In genomic region chr4:73589887-73590801, GRCh38 we compare ENCODE assay signal across 9 cellular contexts. TPM values are rescaled to one million over a fixed set of nuclear protein-coding genes. Genes with fewer than 3 reads are reported as not detected.
DNase-seq lines count a peak whose midpoint lies in the region; ATAC-seq and TF ChIP-seq lines count a peak whose summit lies in the region.
"Had no signal": no experiment of that assay in that cellular context is flagged by ENCODE, and none has a peak within 500 bp of the region (broad histone marks: within the 10 kb centered on the region; RNA-seq: fewer than 3 reads in every experiment).

No MANE protein-coding gene starts in this region.

- DNase-seq in NCI-H2171 treated with DMSO at 0.1 percent for 48 hours (lab: John Stamatoyannopoulos, UW) (peak; percentile 31), NCI-H2171 (lab: John Stamatoyannopoulos, UW) (no peak), RPMI8226 (peak; percentile 39), suprapubic skin (ENCODE audit: low spot score in 2 of 2) (no peak), neuronal stem cell (ENCODE audit: low spot score) (no peak), cerebellum (ENCODE audit: low spot score) (no peak)
- DNase-seq in activated CD4-positive, alpha-beta T cell treated with anti-CD3 and anti-CD28 coated beads, Interleukin-2, amount 50 U/mL, for 1 hour: no peak

- TF ChIP-seq POLR2A in suprapubic skin (IDR thresholded peaks at IDR 0.05): no peak

- no peak overlapping the region for H3K4me3 ChIP-seq in suprapubic skin
- H3K4me3 ChIP-seq in neuronal stem cell (ENCODE audit: low read length in 2 of 2): no peak overlapping the region

- H2BK15ac ChIP-seq in neuronal stem cell (ENCODE audit: low read length): no peak overlapping the region

- no peaks in the 10 kb centered on the region for H3K79me1 ChIP-seq in neuronal stem cell (ENCODE audit: low read depth, low read length)

- WGBS in suprapubic skin: 29% methylated on average over 5 of the region's 5 CpGs
- WGBS in neuronal stem cell (ENCODE audit: extremely low coverage in 2 of 2, insufficient read length in 2 of 2, insufficient replicate concordance in 1 of 2), 2 donors: no CpG with 5 or more reads among the region's 5 CpGs

- H3K4ac ChIP-seq in neuronal stem cell (ENCODE audit: low read length): no peak overlapping the region

- H2BK5ac ChIP-seq in neuronal stem cell (ENCODE audit: low read length): no peak overlapping the region

- H3K4me1 ChIP-seq in suprapubic skin (peaks cover 23% of the 10 kb centered on the region), neuronal stem cell (ENCODE audit: control insufficient read depth in 2 of 2, insufficient read depth in 1 of 2, low read depth in 1 of 2, low read length in 2 of 2) (peaks cover 0 to 3% of the 10 kb centered on the region in 2 donors)

- H3K36me3 ChIP-seq in suprapubic skin (no peaks in the 10 kb centered on the region), neuronal stem cell (replicated peaks in 1 of 2; ENCODE audit: control insufficient read depth in 2 of 2, insufficient read depth in 2 of 2, low read length in 2 of 2) (no peaks in the 10 kb centered on the region)

- H2AFZ ChIP-seq in neuronal stem cell (ENCODE audit: low read length): no peak overlapping the region

- H3K27me3 ChIP-seq in suprapubic skin (no peaks in the 10 kb centered on the region), neuronal stem cell (ENCODE audit: control insufficient read depth in 3 of 3, insufficient read depth in 3 of 3, low read depth in 1 of 3, low read length in 3 of 3) (no peaks in the 10 kb centered on the region)

- no peak overlapping the region for H3K4me2 ChIP-seq in neuronal stem cell (ENCODE audit: insufficient read depth, low read length, poor library complexity, severe bottlenecking)

- no peak overlapping the region for H2BK120ac ChIP-seq in neuronal stem cell (ENCODE audit: low read depth, low read length)

- peak; percentile 86 for ATAC-seq in HG03457 (IDR thresholded peaks at IDR 0.05; ENCODE audit: unreplicated experiment)

- H2BK12ac ChIP-seq in neuronal stem cell (ENCODE audit: low read length): no peak overlapping the region

- TF ChIP-seq CTCF in suprapubic skin (IDR thresholded peaks at IDR 0.05): no peak

- no peak overlapping the region for H3K9ac ChIP-seq in neuronal stem cell (ENCODE audit: low read depth, low read length, poor library complexity)

- H4K8ac ChIP-seq in neuronal stem cell (ENCODE audit: low read depth, low read length): no peak overlapping the region

- H4K91ac ChIP-seq in neuronal stem cell (ENCODE audit: low read depth, low read length, poor library complexity): no peak overlapping the region

- TF ChIP-seq EP300 in suprapubic skin (IDR thresholded peaks at IDR 0.05): no peak

- peak overlapping the region; percentile 41 for H3K27ac ChIP-seq in suprapubic skin
- no peak overlapping the region for H3K27ac ChIP-seq in neuronal stem cell (replicated peaks; ENCODE audit: low read length)

- no peak overlapping the region for H3K23ac ChIP-seq in neuronal stem cell (ENCODE audit: low read depth, low read length, poor library complexity)

- H3K9me3 ChIP-seq in suprapubic skin (no peaks in the 10 kb centered on the region), neuronal stem cell (replicated peaks in 1 of 2; ENCODE audit: control insufficient read depth in 2 of 2, insufficient read depth in 1 of 2, low read depth in 1 of 2, low read length in 2 of 2) (no peaks in the 10 kb centered on the region)

- no peak overlapping the region for H2AK5ac ChIP-seq in neuronal stem cell (ENCODE audit: low read depth, low read length)

- no peak overlapping the region for H3K18ac ChIP-seq in neuronal stem cell (ENCODE audit: low read length)

- no peak overlapping the region for H3K14ac ChIP-seq in neuronal stem cell (ENCODE audit: low read length)

RNA-seq across cellular contexts. Expression of gene RASSF6, which starts 30.1 kb away (rescaled TPM):
- 10 to 100 TPM in 3 of 4 donors, 1 to 10 TPM in 1; 6.0 to 15.6 (median 13.5) TPM for total RNA-seq in suprapubic skin
- under 0.01 TPM for polyA plus RNA-seq in neuronal stem cell (2013, experiment 1 of 2)
- polyA plus RNA-seq in neuronal stem cell (2013, experiment 2 of 2): not detected
- 0.09 TPM for total RNA-seq in cerebellum
- total RNA-seq: SK-MEL-5 had no signal

Comparison
In these comparisons a context has a peak if more than half of its experiments do, and no peak if none do; other contexts are left out.
1. DNase-seq: peak in NCI-H2171 treated with DMSO at 0.1 percent for 48 hours (single experiment) and RPMI8226 (single experiment); none in NCI-H2171 (single experiment), suprapubic skin (0 of 2), neuronal stem cell (single experiment), activated CD4-positive, alpha-beta T cell treated with anti-CD3 and anti-CD28 coated beads, Interleukin-2, amount 50 U/mL, for 1 hour (single experiment) and cerebellum (single experiment).